20 cellular contexts compared by ENCODE assay signal in the genomic region with DNA sequence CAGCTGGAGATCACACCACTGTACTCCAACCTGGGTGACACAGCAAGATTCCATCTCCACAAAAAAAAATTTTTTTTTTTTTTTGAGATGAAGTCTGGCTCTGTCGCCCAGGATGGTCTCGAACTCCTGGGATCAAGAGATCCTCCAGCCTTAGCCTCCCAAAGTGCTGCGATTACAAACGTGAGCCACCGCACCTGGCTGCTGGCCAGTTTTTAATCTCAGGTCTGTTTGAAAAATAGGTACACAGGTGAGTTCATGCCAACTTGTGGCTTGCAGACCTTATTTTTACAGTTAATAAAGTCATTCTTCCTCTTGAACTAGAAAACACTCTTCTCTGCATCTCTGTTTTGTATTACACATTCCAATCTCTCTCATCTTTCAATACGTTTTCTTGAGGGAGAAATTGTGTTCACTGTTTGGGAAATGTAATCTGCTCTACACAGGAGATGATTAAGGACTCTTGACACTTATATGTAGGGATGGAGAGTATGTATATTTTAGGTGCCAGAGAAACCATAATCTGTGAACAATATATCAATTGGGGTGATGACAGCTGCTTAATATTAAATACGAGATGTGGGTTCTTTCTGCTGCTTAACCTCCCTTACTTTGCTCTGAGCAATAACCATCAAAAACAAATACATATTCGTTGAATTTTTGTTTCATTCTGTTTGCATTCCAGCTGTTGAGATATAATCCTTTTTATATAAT. TPM values are rescaled to one million over a fixed set of nuclear protein-coding genes. Genes with fewer than 3 reads are reported as not detected.
DNase-seq lines count a peak whose midpoint lies in the region; ATAC-seq, FAIRE-seq and TF ChIP-seq lines count a peak whose summit lies in the region.
"Had no signal": no experiment of that assay in that cellular context is flagged by ENCODE, and none has a peak within 500 bp of the region (broad histone marks: within the 10 kb centered on the region; RNA-seq: fewer than 3 reads in every experiment).

No MANE protein-coding gene starts in this region.

- FAIRE-seq in HepG2 (lab: Jason Lieb, UNC): no peak
- no peak for FAIRE-seq in GM12891 (lab: Jason Lieb, UNC)
- FAIRE-seq: GM12892, GM18507 had no signal

- peaks cover 2 to 4% of the 10 kb centered on the region in 2 experiments; a peak in 2 of 5 replicates for H3K27me3 ChIP-seq in HepG2 (ENCODE audit: control insufficient read depth in 1 of 2, insufficient read depth in 2 of 2, low read length in 2 of 2)
- H3K27me3 ChIP-seq in right lobe of liver: no peaks in the 10 kb centered on the region
- H3K27me3 ChIP-seq in PC-9 (ENCODE audit: insufficient read depth, low read depth): no peaks in the 10 kb centered on the region
- no peaks in the 10 kb centered on the region for H3K27me3 ChIP-seq in body of pancreas

- H3K27ac ChIP-seq in HepG2 (ENCODE audit: extremely low read length, insufficient read depth, low read length) (no peak overlapping the region), right lobe of liver (no peak overlapping the region), PC-9 (peak overlapping the region; percentile 92), body of pancreas (peak overlapping the region in 1 of 4 donors; percentile 13)
- H3K27ac ChIP-seq: C4-2B, KMS-11 had no signal

- H3K9me3 ChIP-seq in HepG2 (ENCODE audit: low read length): no peaks in the 10 kb centered on the region
- H3K9me3 ChIP-seq in right lobe of liver: no peaks in the 10 kb centered on the region
- H3K9me3 ChIP-seq in PC-9 (ENCODE audit: insufficient read depth, low read depth): no peaks in the 10 kb centered on the region
- no peaks in the 10 kb centered on the region for H3K9me3 ChIP-seq in body of pancreas

- H3K9ac ChIP-seq in HepG2 (ENCODE audit: insufficient read depth, low read depth, low read length): no peak overlapping the region
- H3K9ac ChIP-seq: KMS-11 had no signal

- no peak for TF ChIP-seq POLR2A in HepG2 (IDR thresholded peaks at IDR 0.05; ENCODE audit: insufficient read depth in 1 of 2, low read depth in 2 of 2, low read length in 2 of 2)
- TF ChIP-seq POLR2A in right lobe of liver (IDR thresholded peaks at IDR 0.05): no peak
- no peak for TF ChIP-seq POLR2A in body of pancreas (IDR thresholded peaks at IDR 0.05)
- no peak for TF ChIP-seq POLR2A in GM12891 (IDR thresholded peaks at IDR 0.05; ENCODE audit: low read depth, low read length)

- H3K9me2 ChIP-seq in PC-9 (ENCODE audit: insufficient read depth): no peaks in the 10 kb centered on the region

- TF ChIP-seq CTCF in HepG2 (CRISPR knock-in tag; IDR thresholded peaks at IDR 0.05) (no peak), right lobe of liver (IDR thresholded peaks at IDR 0.05) (no peak), PC-9 (conservative IDR thresholded peaks at IDR 0.05) (no peak), body of pancreas (IDR thresholded peaks at IDR 0.05) (no peak), subcutaneous adipose tissue (IDR thresholded peaks at IDR 0.05; ENCODE audit: low read depth) (peak; percentile 30)

- TF ChIP-seq EP300 in HepG2 (IDR thresholded peaks at IDR 0.05; ENCODE audit: low read depth in 2 of 2, low read length in 2 of 2) (no peak), HepG2 (CRISPR knock-in tag; IDR thresholded peaks at IDR 0.05; ENCODE audit: borderline replicate concordance) (no peak)

- no TSS peak for BruUV-seq in HepG2 (replicated peaks; lab: Mats Ljungman, UMichigan)
- BruUV-seq in PC-9 (replicated peaks; lab: Mats Ljungman, UMichigan): no TSS peak

- H3K4me2 ChIP-seq in HepG2 (ENCODE audit: low read depth, low read length) (no peak overlapping the region), PC-9 (no peak overlapping the region; the same call in 1 of the 2 replicates)
- H3K4me2 ChIP-seq: KMS-11 had no signal

- DNase-seq in HepG2 (ENCODE audit: low spot score) (no peak), right lobe of liver (no peak), PC-9 (no peak), body of pancreas (peak; percentile 60 to 74 (median 68)), SHP77 treated with DMSO at 0.1 percent for 48 hours (lab: John Stamatoyannopoulos, UW) (no peak), GM12891 (ENCODE audit: insufficient read length, low spot score) (no peak)
- no peak for DNase-seq in stimulated activated CD4-positive, alpha-beta T cell treated with anti-CD3 and anti-CD28 coated beads, Interleukin-2, amount 100 ng/mL, for 48 hours
- DNase-seq: AML-193, GF-D8, HFFc6, NCI-H1417 treated with DMSO at 0.1 percent for 48 hours, NCI-H187 treated with DMSO at 0.1 percent for 48 hours, NCI-H524 treated with DMSO at 0.1 percent for 48 hours had no signal

- POLR2A ChIA-PET in HepG2 (lab: Yijun Ruan, JAX): no interaction called here
- POLR2A ChIA-PET in PC-9 (lab: Charles Lee; ENCODE audit: unreplicated experiment): interaction anchor here (0.7 kb wide), 1 partner anchor 20 kb away, joined by 3 read pairs; no protein-coding TSS in a partner anchor

- peaks cover 45% of the 10 kb centered on the region for H3K4me1 ChIP-seq in HepG2 (ENCODE audit: insufficient read depth, low read length)
- peaks cover 0 to 10% (median 4%) of the 10 kb centered on the region in 4 donors for H3K4me1 ChIP-seq in right lobe of liver
- H3K4me1 ChIP-seq in PC-9 (replicated peaks; ENCODE audit: insufficient read depth): peaks cover 70% of the 10 kb centered on the region
- H3K4me1 ChIP-seq in body of pancreas: peaks cover 39% of the 10 kb centered on the region

- no peak for TF ChIP-seq RAD21 in HepG2 (CRISPR knock-in tag; IDR thresholded peaks at IDR 0.05)

- CTCF ChIA-PET in HepG2 (lab: Yijun Ruan, JAX; ENCODE audit: low intra/inter-chr PET ratio, low total read pairs) (no interaction called here), PC-9 (lab: Charles Lee) (interaction anchor here (0.6 kb wide), 3 partner anchors 8 to 110 kb away, joined by 3 to 8 read pairs (median 4); no protein-coding TSS in a partner anchor)

- H2AFZ ChIP-seq in HepG2 (ENCODE audit: low read length) (no peak overlapping the region), PC-9 (no peak overlapping the region)

- no peak for ATAC-seq in HepG2
- no peak for ATAC-seq in right lobe of liver
- ATAC-seq in body of pancreas: no peak

- H4K20me1 ChIP-seq in HepG2 (ENCODE audit: insufficient read depth, low read length) (no peaks in the 10 kb centered on the region), PC-9 (ENCODE audit: insufficient read depth) (no peaks in the 10 kb centered on the region)

- WGBS in HepG2 (ENCODE audit: low lambda C conversion rate): 34% methylated on average over 8 of the region's 8 CpGs
- 37% methylated on average over 6 of the region's 8 CpGs for WGBS in right lobe of liver (ENCODE audit: insufficient coverage, low coverage, low lambda C conversion rate, missing lambda C conversion rate)
- 31 to 36% methylated on average over 8 of the region's 8 CpGs for WGBS in body of pancreas, 2 donors

- H3F3A ChIP-seq in PC-9 (ENCODE audit: insufficient read depth, low read depth): peaks cover 40% of the 10 kb centered on the region

- intact Hi-C loops in HepG2 (cut with micrococcal nuclease; ENCODE audit: unreplicated experiment) (no loop called here), right lobe of liver (cut with DNase I) (no loop called here), PC-9 (cut with micrococcal nuclease; ENCODE audit: unreplicated experiment) (no loop called here), body of pancreas (cut with DNase I) (no loop called here)

- no peaks in the 10 kb centered on the region for H3K79me2 ChIP-seq in HepG2 (ENCODE audit: insufficient read depth, low read length)
- no peaks in the 10 kb centered on the region for H3K79me2 ChIP-seq in PC-9 (ENCODE audit: low read depth)

- H3K36me3 ChIP-seq in HepG2 (replicated peaks in 1 of 2; ENCODE audit: control insufficient read depth in 1 of 2, insufficient read depth in 2 of 2, low read length in 2 of 2) (no peaks in the 10 kb centered on the region), right lobe of liver (no peaks in the 10 kb centered on the region), PC-9 (ENCODE audit: low read depth) (no peaks in the 10 kb centered on the region), body of pancreas (replicated peaks in 1 of 2; ENCODE audit: insufficient read depth in 1 of 2, low read depth in 2 of 2) (no peaks in the 10 kb centered on the region)

- H3K4me3 ChIP-seq in HepG2 (replicated peaks in 1 of 3; ENCODE audit: insufficient read depth in 1 of 3, low read depth in 2 of 3, low read length in 3 of 3) (no peak overlapping the region), right lobe of liver (no peak overlapping the region), PC-9 (no peak overlapping the region), body of pancreas (no peak overlapping the region)

- in situ Hi-C loops in HepG2 (cut with HindIII; ENCODE audit: extremely low pct_ligation_motif_present, low pct_unique_long_range_greater_than_20kb): no loop called here

RNA-seq across cellular contexts. Expression of gene RIPOR3, which starts 17.7 kb away (rescaled TPM):
- not detected in 2 replicates for total RNA-seq in HepG2 (2016; rRNA removed; fragmentation: Illumina TruSeq; extraction: Trizol)
- total RNA-seq in HepG2 (2016; cell fraction: cytosol; rRNA removed; fragmentation: Illumina TruSeq; extraction: Trizol; ENCODE audit: low read depth): not detected in 2 replicates
- not detected in 2 replicates for total RNA-seq in HepG2 (2016; cell fraction: insoluble cytoplasmic fraction; rRNA removed; fragmentation: Illumina TruSeq; extraction: Trizol)
- total RNA-seq in HepG2 (2016; cell fraction: membrane; rRNA removed; fragmentation: Illumina TruSeq; extraction: Trizol): not detected in 2 replicates
- not detected in 2 replicates for total RNA-seq in HepG2 (2016; cell fraction: nucleus; rRNA removed; fragmentation: Illumina TruSeq; extraction: Trizol)
- 0.18 and 0.26 TPM in 2 replicates for polyA plus RNA-seq in HepG2 (2011; rRNA removed)
- 0.05 TPM in 2 replicates for polyA plus RNA-seq in HepG2 (2011; cell fraction: cytosol; rRNA removed)
- polyA plus RNA-seq in HepG2 (2011; cell fraction: nucleus; rRNA removed): 1.9 and 2.1 TPM in 2 replicates
- 0.11 and 0.36 TPM in 2 replicates for polyA plus RNA-seq in HepG2 (2012)
- polyA plus RNA-seq in HepG2 (2016; cell fraction: cytosol; fragmentation: Illumina TruSeq; extraction: Trizol; ENCODE audit: low read depth): not detected in 2 replicates
- not detected in 2 replicates for polyA plus RNA-seq in HepG2 (2016; cell fraction: insoluble cytoplasmic fraction; fragmentation: Illumina TruSeq; extraction: Trizol; ENCODE audit: low read depth)
- polyA plus RNA-seq in HepG2 (2016; cell fraction: membrane; fragmentation: Illumina TruSeq; extraction: Trizol; ENCODE audit: low read depth): not detected in 2 replicates
- polyA plus RNA-seq in HepG2 (2016; cell fraction: nucleus; fragmentation: Illumina TruSeq; extraction: Trizol; ENCODE audit: insufficient read depth, low read depth): 0.13 TPM in 1 of 2 replicates, not detected in the other
- polyA minus RNA-seq in HepG2 (2011; rRNA and poly(A)+ RNA removed; ENCODE audit: low replicate concordance): 0.42 TPM in 1 of 2 replicates, not detected in the other
- not detected in 2 replicates for polyA minus RNA-seq in HepG2 (2011; cell fraction: cytosol; rRNA and poly(A)+ RNA removed)
- polyA minus RNA-seq in HepG2 (2011; cell fraction: nucleus; rRNA and poly(A)+ RNA removed): 0.37 and 0.52 TPM in 2 replicates
- 10 to 100 TPM in 2 of 6 experiments, 1 to 10 TPM in 4; 4.8 to 13.8 (median 8.9) TPM for total RNA-seq in right lobe of liver
- total RNA-seq in PC-9 (2021): 4.1 and 6.3 TPM in 2 replicates
- total RNA-seq in body of pancreas: 1 to 10 TPM; 2.3 to 6.9 TPM
- 10 to 100 TPM in 3 of 4 donors, 1 to 10 TPM in 1; 8.8 to 63.0 (median 37.3) TPM for total RNA-seq in subcutaneous adipose tissue
- 0.14 TPM for polyA plus RNA-seq in GM12891 (2012; ENCODE audit: low read depth, missing spikeins)
- total RNA-seq: SK-MEL-5; T-helper 2 cell treated with Interferon-gamma antibody and Interleukin-4, amounts not matched to agents 100 ng/mL and 5 ng/mL, for 36 hours had no signal

RNA-seq across cellular contexts. Expression of gene PARD6B, which starts 22.4 kb away (rescaled TPM):
- 22.2 and 26.6 TPM in 2 replicates for total RNA-seq in HepG2 (2016; rRNA removed; fragmentation: Illumina TruSeq; extraction: Trizol)
- total RNA-seq in HepG2 (2016; cell fraction: cytosol; rRNA removed; fragmentation: Illumina TruSeq; extraction: Trizol; ENCODE audit: low read depth): 1.9 TPM in 2 replicates
- total RNA-seq in HepG2 (2016; cell fraction: insoluble cytoplasmic fraction; rRNA removed; fragmentation: Illumina TruSeq; extraction: Trizol): 21.4 and 26.1 TPM in 2 replicates
- 10.5 and 11.8 TPM in 2 replicates for total RNA-seq in HepG2 (2016; cell fraction: membrane; rRNA removed; fragmentation: Illumina TruSeq; extraction: Trizol)
- total RNA-seq in HepG2 (2016; cell fraction: nucleus; rRNA removed; fragmentation: Illumina TruSeq; extraction: Trizol): 12.5 and 14.9 TPM in 2 replicates
- 6.0 and 6.9 TPM in 2 replicates for polyA plus RNA-seq in HepG2 (2011; rRNA removed)
- polyA plus RNA-seq in HepG2 (2011; cell fraction: cytosol; rRNA removed): 2.8 and 4.1 TPM in 2 replicates
- 2.6 and 3.1 TPM in 2 replicates for polyA plus RNA-seq in HepG2 (2011; cell fraction: nucleus; rRNA removed)
- polyA plus RNA-seq in HepG2 (2012): 4.6 and 4.9 TPM in 2 replicates
- 0.35 and 0.57 TPM in 2 replicates for polyA plus RNA-seq in HepG2 (2016; cell fraction: cytosol; fragmentation: Illumina TruSeq; extraction: Trizol; ENCODE audit: low read depth)
- polyA plus RNA-seq in HepG2 (2016; cell fraction: insoluble cytoplasmic fraction; fragmentation: Illumina TruSeq; extraction: Trizol; ENCODE audit: low read depth): 8.8 and 9.1 TPM in 2 replicates
- polyA plus RNA-seq in HepG2 (2016; cell fraction: membrane; fragmentation: Illumina TruSeq; extraction: Trizol; ENCODE audit: low read depth): 2.6 and 2.7 TPM in 2 replicates
- 13.0 and 13.3 TPM in 2 replicates for polyA plus RNA-seq in HepG2 (2016; cell fraction: nucleus; fragmentation: Illumina TruSeq; extraction: Trizol; ENCODE audit: insufficient read depth, low read depth)
- 3.1 and 8.3 TPM in 2 replicates for polyA minus RNA-seq in HepG2 (2011; rRNA and poly(A)+ RNA removed; ENCODE audit: low replicate concordance)
- polyA minus RNA-seq in HepG2 (2011; cell fraction: cytosol; rRNA and poly(A)+ RNA removed): 22.0 and 24.4 TPM in 2 replicates
- polyA minus RNA-seq in HepG2 (2011; cell fraction: nucleus; rRNA and poly(A)+ RNA removed): 10.6 and 14.4 TPM in 2 replicates
- 10 to 100 TPM in 2 of 6 experiments, 1 to 10 TPM in 4; 6.6 to 11.1 (median 8.5) TPM for total RNA-seq in right lobe of liver
- 52.2 and 80.3 TPM in 2 replicates for total RNA-seq in PC-9 (2021)
- 1 to 10 TPM; 4.6 to 8.6 TPM for total RNA-seq in body of pancreas
- total RNA-seq in subcutaneous adipose tissue: 1 to 10 TPM; 1.6 to 2.2 (median 1.9) TPM
- polyA plus RNA-seq in GM12891 (2012; ENCODE audit: low read depth, missing spikeins): 0.27 TPM

Comparison
In these comparisons a context has a peak if more than half of its experiments do, and no peak if none do; other contexts are left out.
1. DNase-seq: peak in body of pancreas (4 of 4); none in HepG2 (single experiment), right lobe of liver (0 of 3), PC-9 (0 of 2), SHP77 treated with DMSO at 0.1 percent for 48 hours (single experiment), GM12891 (single experiment) and stimulated activated CD4-positive, alpha-beta T cell treated with anti-CD3 and anti-CD28 coated beads, Interleukin-2, amount 100 ng/mL, for 48 hours (0 of 2).